Comparison of ENCODE assay signal across 8 cellular contexts in genomic region chr10:101032637-101033201, GRCh38. TPM values are rescaled to one million over a fixed set of nuclear protein-coding genes. Genes with fewer than 3 reads are reported as not detected.
DNase-seq lines count a peak whose midpoint lies in the region; ATAC-seq and TF ChIP-seq lines count a peak whose summit lies in the region.

No MANE protein-coding gene starts in this region.

- peak; percentile 65 for ATAC-seq in lung (ENCODE audit: insufficient read depth, low FRiP score)
- ATAC-seq in HG03460 (IDR thresholded peaks at IDR 0.05; ENCODE audit: unreplicated experiment), result no peak

- peaks cover 26% of the 10 kb centered on the region for H3K4me1 Mint-ChIP-seq in activated CD4-positive, alpha-beta T cell treated with anti-CD3 and anti-CD28 coated beads, Interleukin-2, amount 10 ng/mL, durations not matched to agents 24 days and 14 days

- intact Hi-C loops in activated CD4-positive, alpha-beta T cell treated with anti-CD3 and anti-CD28 coated beads, Interleukin-2, amount 10 ng/mL, durations not matched to agents 24 days and 14 days (cut with micrococcal nuclease), result loop anchor here (1.0 to 5.0 kb wide), 4 partner anchors 10 to 320 kb away; partner anchors contain the start of genes BTRC and SLF2

- TF ChIP-seq CTCF in LNCaP clone FGC (IDR thresholded peaks at IDR 0.05; ENCODE audit: control insufficient read depth, extremely low read depth, insufficient read depth), result no peak
- TF ChIP-seq CTCF in lung (IDR thresholded peaks at IDR 0.05; ENCODE audit: control extremely low read depth, extremely low read depth), result no peak

- no peaks in the 10 kb centered on the region for H3K9me3 ChIP-seq in lung (ENCODE audit: control insufficient read depth in 2 of 2, insufficient read depth in 1 of 2, low read length in 1 of 2)

- H3K27me3 ChIP-seq in lung (ENCODE audit: control insufficient read depth, insufficient read depth), result no peaks in the 10 kb centered on the region

- H3K27ac Mint-ChIP-seq in activated CD4-positive, alpha-beta T cell treated with anti-CD3 and anti-CD28 coated beads, Interleukin-2, amount 10 ng/mL, durations not matched to agents 24 days and 14 days, result peak overlapping the region; percentile 94

- peaks cover 2 to 3% of the 10 kb centered on the region in 2 donors for H3K4me1 ChIP-seq in lung (ENCODE audit: control insufficient read depth in 2 of 2, insufficient read depth in 2 of 2, low read length in 2 of 2)

- H3K4me3 Mint-ChIP-seq in activated CD4-positive, alpha-beta T cell treated with anti-CD3 and anti-CD28 coated beads, Interleukin-2, amount 10 ng/mL, durations not matched to agents 24 days and 14 days, result peak overlapping the region; percentile 91

- H3K27me3 Mint-ChIP-seq in activated CD4-positive, alpha-beta T cell treated with anti-CD3 and anti-CD28 coated beads, Interleukin-2, amount 10 ng/mL, durations not matched to agents 24 days and 14 days, result peaks cover 18% of the 10 kb centered on the region

- peak overlapping the region; percentile 80 to 93 for H3K27ac ChIP-seq in lung (ENCODE audit: low read depth in 1 of 2, low read length in 1 of 2)

- peaks cover 25% of the 10 kb centered on the region for H3K36me3 Mint-ChIP-seq in activated CD4-positive, alpha-beta T cell treated with anti-CD3 and anti-CD28 coated beads, Interleukin-2, amount 10 ng/mL, durations not matched to agents 24 days and 14 days (ENCODE audit: low read depth)

- DNase-seq in GM03348 (ENCODE audit: low spot score), result peak; percentile 88
- DNase-seq in LNCaP clone FGC (ENCODE audit: low read depth), result no peak
- DNase-seq in activated CD4-positive, alpha-beta T cell treated with anti-CD3 and anti-CD28 coated beads, Interleukin-2, amount 10 ng/mL, durations not matched to agents 24 days and 14 days, result peak; percentile 86
- DNase-seq in dermis microvascular lymphatic vessel endothelial cell (ENCODE audit: low read depth in 2 of 2), result peak; percentile 91 to 94
- DNase-seq in lung (ENCODE audit: low spot score), result peak; percentile 78
- DNase-seq in stimulated activated CD4-positive, alpha-beta T cell treated with anti-CD3 and anti-CD28 coated beads, TNF-alpha, amount 100 ng/mL, for 24 hours (ENCODE audit: low read depth in 3 of 3), result peak in 2 of 3 experiments; percentile 28 to 58
- no peak for DNase-seq in mesenteric fat pad (ENCODE audit: low spot score)

- H3K9me3 Mint-ChIP-seq in activated CD4-positive, alpha-beta T cell treated with anti-CD3 and anti-CD28 coated beads, Interleukin-2, amount 10 ng/mL, durations not matched to agents 24 days and 14 days, result no peaks in the 10 kb centered on the region

- H3K4me3 ChIP-seq in LNCaP clone FGC (ENCODE audit: low read depth, low read length) (peak overlapping the region; percentile 67), lung (peak overlapping the region; percentile 47)

- WGBS in lung, 2 donors, result 6 to 9% methylated on average over 6 of the region's 6 CpGs

- peaks cover 7 to 23% of the 10 kb centered on the region in 2 donors for H3K36me3 ChIP-seq in lung (ENCODE audit: control insufficient read depth in 2 of 2, insufficient read depth in 2 of 2, low read length in 2 of 2)

RNA-seq across cellular contexts. Expression of gene SFXN3, which starts 1.7 kb away (rescaled TPM):
- total RNA-seq in activated CD4-positive, alpha-beta T cell treated with anti-CD3 and anti-CD28 coated beads, Interleukin-2, amount 10 ng/mL, durations not matched to agents 24 days and 14 days, result 36.0 and 37.3 TPM in 2 replicates
- 51.2 and 74.8 TPM in 2 replicates for total RNA-seq in dermis microvascular lymphatic vessel endothelial cell
- total RNA-seq in lung, result 10 to 100 TPM; 39.0 to 95.8 TPM
- polyA plus RNA-seq in lung, result 10 to 100 TPM; 36.4 to 40.2 TPM
- 46.5 TPM for total RNA-seq in mesenteric fat pad

RNA-seq across cellular contexts. Expression of gene PDZD7, which starts 1.8 kb away (rescaled TPM):
- 0.38 and 0.93 TPM in 2 replicates for total RNA-seq in activated CD4-positive, alpha-beta T cell treated with anti-CD3 and anti-CD28 coated beads, Interleukin-2, amount 10 ng/mL, durations not matched to agents 24 days and 14 days
- total RNA-seq in dermis microvascular lymphatic vessel endothelial cell (0.25 and 0.51 TPM in 2 replicates), lung (1 to 10 TPM in 1 of 2 donors, under 1 TPM in 1; 0.09 to 1.3 TPM), mesenteric fat pad (0.55 TPM)
- polyA plus RNA-seq in lung, result under 1 TPM; 0.27 to 0.83 TPM

RNA-seq across cellular contexts. Expression of gene KAZALD1, which starts 29.1 kb away (rescaled TPM):
- total RNA-seq in activated CD4-positive, alpha-beta T cell treated with anti-CD3 and anti-CD28 coated beads, Interleukin-2, amount 10 ng/mL, durations not matched to agents 24 days and 14 days, result 0.78 and 0.79 TPM in 2 replicates
- 0.38 and 0.39 TPM in 2 replicates for total RNA-seq in dermis microvascular lymphatic vessel endothelial cell
- 10 to 100 TPM in 1 of 2 donors, 1 to 10 TPM in 1; 8.2 to 12.1 TPM for total RNA-seq in lung
- polyA plus RNA-seq in lung, result 1 to 10 TPM; 4.1 to 6.5 TPM
- total RNA-seq in mesenteric fat pad, result 1.9 TPM

RNA-seq across cellular contexts. Expression of gene LZTS2, which starts 33.1 kb away (rescaled TPM):
- total RNA-seq in activated CD4-positive, alpha-beta T cell treated with anti-CD3 and anti-CD28 coated beads, Interleukin-2, amount 10 ng/mL, durations not matched to agents 24 days and 14 days, result 21.8 and 22.7 TPM in 2 replicates
- total RNA-seq in dermis microvascular lymphatic vessel endothelial cell (33.9 and 41.5 TPM in 2 replicates), lung (10 to 100 TPM; 53.2 to 58.0 TPM), mesenteric fat pad (102 TPM)
- 10 to 100 TPM; 44.5 to 76.8 TPM for polyA plus RNA-seq in lung

RNA-seq across cellular contexts. Expression of gene TWNK, which starts 45.4 kb away (rescaled TPM):
- 41.1 and 42.1 TPM in 2 replicates for total RNA-seq in activated CD4-positive, alpha-beta T cell treated with anti-CD3 and anti-CD28 coated beads, Interleukin-2, amount 10 ng/mL, durations not matched to agents 24 days and 14 days
- total RNA-seq in dermis microvascular lymphatic vessel endothelial cell (5.3 and 7.0 TPM in 2 replicates), lung (1 to 10 TPM; 3.9 to 6.8 TPM), mesenteric fat pad (7.5 TPM)
- polyA plus RNA-seq in lung, result 1 to 10 TPM; 4.4 to 8.3 TPM

Comparison
In these comparisons a context has a peak if more than half of its experiments do, and no peak if none do; other contexts are left out.
1. DNase-seq: peak in GM03348 (single experiment), activated CD4-positive, alpha-beta T cell treated with anti-CD3 and anti-CD28 coated beads, Interleukin-2, amount 10 ng/mL, durations not matched to agents 24 days and 14 days (single experiment), dermis microvascular lymphatic vessel endothelial cell (2 of 2), lung (single experiment) and stimulated activated CD4-positive, alpha-beta T cell treated with anti-CD3 and anti-CD28 coated beads, TNF-alpha, amount 100 ng/mL, for 24 hours (2 of 3); none in LNCaP clone FGC (single experiment) and mesenteric fat pad (single experiment).